Comparison of ENCODE assay signal across 8 cellular contexts in genomic region chr10:102669206-102670064, GRCh38. TPM values are rescaled to one million over a fixed set of nuclear protein-coding genes. Genes with fewer than 3 reads are reported as not detected.
A peak's percentile ranks its signal among the peaks of the same experiment; 100 is the strongest.
DNase-seq lines count a peak whose midpoint lies in the region; ATAC-seq and TF ChIP-seq lines count a peak whose summit lies in the region.

No MANE protein-coding gene starts in this region.

- H3K27ac Mint-ChIP-seq in brain: peak overlapping the region; percentile 45 to 93 (median 91)

- peak; percentile 38 to 45 for TF ChIP-seq CTCF in brain (conservative IDR thresholded peaks at IDR 0.05)

- no peaks in the 10 kb centered on the region for H3K9me3 Mint-ChIP-seq in brain

- peak overlapping the region; percentile 2 for H3K27ac ChIP-seq in mesodermal cell (ENCODE audit: low read depth, low read length, severe bottlenecking)

- no peak overlapping the region for H3K4me3 Mint-ChIP-seq in brain

- H3K4me1 Mint-ChIP-seq in brain: peaks cover 75% of the 10 kb centered on the region

- H3K4me3 ChIP-seq in mesodermal cell (ENCODE audit: extremely low read depth, insufficient read depth, low read length, poor library complexity, severe bottlenecking): no peak overlapping the region

- H3K4me1 ChIP-seq in mesodermal cell (ENCODE audit: control insufficient read depth, insufficient read depth, low read length, poor library complexity, severe bottlenecking): peaks cover 53% of the 10 kb centered on the region

- H3K27me3 Mint-ChIP-seq in brain: no peaks in the 10 kb centered on the region

- no peaks in the 10 kb centered on the region for H3K9me3 ChIP-seq in mesodermal cell (ENCODE audit: control insufficient read depth, low read length)

- no peaks in the 10 kb centered on the region for H3K36me3 ChIP-seq in mesodermal cell (ENCODE audit: control insufficient read depth, insufficient read depth, low read length)

- ATAC-seq in HG02884 (IDR thresholded peaks at IDR 0.05; ENCODE audit: unreplicated experiment): no peak

- H3K36me3 Mint-ChIP-seq in brain: no peaks in the 10 kb centered on the region

- 70 to 73% methylated on average over 5 of the region's 7 CpGs for WGBS in mesodermal cell (ENCODE audit: insufficient coverage in 2 of 2), 2 experiments

- DNase-seq in AG08395 (ENCODE audit: low spot score) (peak; percentile 86), HT1080 (ENCODE audit: low read depth) (peak; percentile 62), HT-29 (ENCODE audit: low spot score) (no peak), SIG-M5 (lab: John Stamatoyannopoulos, UW) (no peak), superior temporal gyrus (ENCODE audit: extremely low spot score) (no peak)

RNA-seq across cellular contexts. Expression of gene TRIM8, which starts 25.2 kb away (rescaled TPM):
- 104 and 117 TPM in 2 replicates for total RNA-seq in HT1080 (2014; rRNA removed; shearing (Covaris generic))
- polyA plus RNA-seq in HT1080 (2015; cell fraction: cytosol; rRNA removed): 188 and 198 TPM in 2 replicates
- polyA plus RNA-seq in HT1080 (2015; cell fraction: nucleus; rRNA removed): 106 and 115 TPM in 2 replicates
- polyA plus RNA-seq in brain (ENCODE audit: insufficient read depth, low read depth, low replicate concordance): 97.4 TPM
- 138 TPM for polyA plus RNA-seq in mesodermal cell (2013, experiment 1 of 2)
- 118 TPM for polyA plus RNA-seq in mesodermal cell (2013, experiment 2 of 2)
- 81.2 and 82.3 TPM in 2 replicates for total RNA-seq in HT-29 (2014; rRNA removed; shearing (Covaris generic))

RNA-seq across cellular contexts. Expression of gene ARL3, which starts 44.8 kb away (rescaled TPM):
- 5.4 and 5.6 TPM in 2 replicates for total RNA-seq in HT1080 (2014; rRNA removed; shearing (Covaris generic))
- polyA plus RNA-seq in HT1080 (2015; cell fraction: cytosol; rRNA removed): 4.6 TPM in 2 replicates
- polyA plus RNA-seq in HT1080 (2015; cell fraction: nucleus; rRNA removed): 2.3 and 3.2 TPM in 2 replicates
- polyA plus RNA-seq in brain (ENCODE audit: insufficient read depth, low read depth, low replicate concordance): 33.2 TPM
- polyA plus RNA-seq in mesodermal cell (2013, experiment 1 of 2): 28.2 TPM
- 29.8 TPM for polyA plus RNA-seq in mesodermal cell (2013, experiment 2 of 2)
- 4.5 and 6.0 TPM in 2 replicates for total RNA-seq in HT-29 (2014; rRNA removed; shearing (Covaris generic))

RNA-seq across cellular contexts. Expression of gene SFXN2, which starts 45.0 kb away (rescaled TPM):
- total RNA-seq in HT1080 (2014; rRNA removed; shearing (Covaris generic)): 18.8 and 18.9 TPM in 2 replicates
- polyA plus RNA-seq in HT1080 (2015; cell fraction: cytosol; rRNA removed): 7.2 and 9.4 TPM in 2 replicates
- polyA plus RNA-seq in HT1080 (2015; cell fraction: nucleus; rRNA removed): 18.3 and 21.1 TPM in 2 replicates
- polyA plus RNA-seq in brain (ENCODE audit: insufficient read depth, low read depth, low replicate concordance): 5.7 TPM
- 6.2 TPM for polyA plus RNA-seq in mesodermal cell (2013, experiment 1 of 2)
- 4.7 TPM for polyA plus RNA-seq in mesodermal cell (2013, experiment 2 of 2)
- total RNA-seq in HT-29 (2014; rRNA removed; shearing (Covaris generic)): 20.8 and 33.4 TPM in 2 replicates

Comparison
In these comparisons a context has a peak if more than half of its experiments do, and no peak if none do; other contexts are left out.
1. DNase-seq: peak in AG08395 (single experiment) and HT1080 (single experiment); none in HT-29 (single experiment), SIG-M5 (single experiment) and superior temporal gyrus (single experiment).